Comparison of ENCODE assay signal across 13 cellular contexts in the genomic region with DNA sequence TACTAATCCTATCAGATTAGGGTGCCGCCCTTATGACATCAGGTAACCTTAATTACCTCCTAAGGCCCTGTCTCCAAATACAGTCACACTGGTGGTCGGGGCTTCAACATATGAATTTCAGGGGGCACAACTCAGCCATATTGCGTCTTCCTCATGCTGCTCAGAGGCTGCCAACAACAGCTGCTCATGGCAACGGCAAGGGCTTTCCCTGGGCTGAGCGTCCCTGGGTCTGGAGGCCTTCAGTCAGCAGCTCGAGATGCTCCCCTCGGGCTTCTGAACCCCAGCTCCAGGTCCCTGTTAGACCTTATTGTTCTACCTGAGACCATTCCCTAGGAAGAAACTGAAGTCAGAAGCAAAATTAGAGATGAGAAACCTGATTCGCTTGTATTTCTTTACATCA.
"Had no signal": no experiment of that assay in that cellular context is flagged by ENCODE, and none has a peak within 500 bp of the region (broad histone marks: within the 10 kb centered on the region; RNA-seq: fewer than 3 reads in every experiment).

No MANE protein-coding gene starts in this region.

- H3K9me3 ChIP-seq: left ventricle myocardium inferior, uterus had no signal

- H3K4me1 ChIP-seq: foreskin keratinocyte, left ventricle myocardium inferior, uterus had no signal

- DNase-seq: effector memory CD8-positive, alpha-beta T cell; foreskin keratinocyte; immature natural killer cell; kidney; left cardiac atrium; left ventricle myocardium inferior; mesenchymal stem cell; naive B cell; small intestine; stimulated activated CD4-positive, alpha-beta T cell treated with anti-CD3 and anti-CD28 coated beads, Interleukin-12 subunit alpha, Interleukin-12 subunit beta, amount 100 ng/mL, for 4 hours; stimulated activated naive CD4-positive, alpha-beta T cell; uterus had no signal

- H3K27me3 ChIP-seq: foreskin keratinocyte, uterus had no signal

- H3K27ac ChIP-seq: foreskin keratinocyte, left ventricle myocardium inferior, uterus had no signal

- H3K4me3 ChIP-seq: left ventricle myocardium inferior, lung, uterus had no signal

- ATAC-seq: effector memory CD8-positive, alpha-beta T cell; foreskin keratinocyte; left cardiac atrium had no signal

- H3K36me3 ChIP-seq: left ventricle myocardium inferior, uterus had no signal
